Comparison of ENCODE assay signal across 25 cellular contexts in the genomic region with DNA sequence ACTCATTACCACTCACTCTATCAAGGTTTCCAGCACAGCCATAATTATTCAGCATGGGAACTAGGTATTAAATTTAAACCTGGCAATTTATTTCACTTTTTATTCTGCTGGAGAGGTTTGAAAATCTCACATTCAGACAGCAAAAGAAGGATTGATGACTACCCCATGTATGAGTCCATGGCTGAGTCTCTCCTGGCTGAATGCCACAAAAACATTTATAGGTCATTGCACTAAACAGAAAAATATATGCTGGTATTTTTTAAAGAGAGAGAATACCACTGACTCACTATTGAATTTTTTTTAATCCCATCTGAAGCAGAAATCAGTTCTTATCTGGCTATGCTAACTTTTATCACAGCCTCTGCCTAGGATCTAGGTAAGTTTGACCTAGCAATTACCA.
DNase-seq lines count a peak whose midpoint lies in the region; ATAC-seq and TF ChIP-seq lines count a peak whose summit lies in the region.
"Had no signal": no experiment of that assay in that cellular context is flagged by ENCODE, and none has a peak within 500 bp of the region (broad histone marks: within the 10 kb centered on the region; RNA-seq: fewer than 3 reads in every experiment).

No MANE protein-coding gene starts in this region.

- TF ChIP-seq CTCF in astrocyte of the spinal cord (IDR thresholded peaks at IDR 0.05; ENCODE audit: low read depth, low read length) (no peak), omental fat pad (IDR thresholded peaks at IDR 0.05) (no peak)

- DNase-seq in NCI-H2227 treated with DMSO at 0.1 percent for 48 hours (lab: John Stamatoyannopoulos, UW) (peak; percentile 16), NCI-H2227 (lab: John Stamatoyannopoulos, UW; ENCODE audit: unreplicated experiment) (no peak), astrocyte of the spinal cord (ENCODE audit: low read depth, low spot score) (peak; percentile 54), glomerular visceral epithelial cell (ENCODE audit: extremely low spot score) (peak; percentile 63), stromal cell of bone marrow (ENCODE audit: low read depth) (peak; percentile 9), SHP77 (lab: John Stamatoyannopoulos, UW) (no peak), omental fat pad (ENCODE audit: low spot score) (no peak)
- DNase-seq: activated CD4-positive, alpha-beta T cell treated with anti-CD3 and anti-CD28 coated beads for 4 hours; activated CD8-positive, alpha-beta memory T cell treated with anti-CD3 and anti-CD28 coated beads for 24 hours; activated effector memory CD4-positive, alpha-beta T cell treated with Interleukin-2 at 50 U/mL for 16 hours; activated naive CD8-positive, alpha-beta T cell treated with anti-CD3 and anti-CD28 coated beads, Interleukin-2, amount 10 ng/mL, durations not matched to agents 7 days and 5 days; body of pancreas; CD4-positive, alpha-beta memory T cell; erythroblast; foreskin melanocyte; left cardiac atrium; MM.1S; NCI-H2081; NCI-H446; NCI-H82; SK-N-SH; T-helper 2 cell had no signal

- in situ Hi-C loops in astrocyte of the spinal cord (cut with HindIII; ENCODE audit: low sequenced_read_pairs), result no loop called here

- ATAC-seq in GM21737 (IDR thresholded peaks at IDR 0.05; ENCODE audit: unreplicated experiment), result no peak
- ATAC-seq in omental fat pad (ENCODE audit: low FRiP score), result no peak
- ATAC-seq: body of pancreas, left cardiac atrium had no signal

- no peak overlapping the region for H3K4me3 ChIP-seq in astrocyte of the spinal cord (ENCODE audit: low read depth, low read length)
- H3K4me3 ChIP-seq: body of pancreas, skin epidermis, vagina had no signal

Comparison
In these comparisons a context has a peak if more than half of its experiments do, and no peak if none do; other contexts are left out.
1. DNase-seq: peak in NCI-H2227 treated with DMSO at 0.1 percent for 48 hours (single experiment), astrocyte of the spinal cord (single experiment), glomerular visceral epithelial cell (single experiment) and stromal cell of bone marrow (single experiment); none in NCI-H2227 (single experiment), SHP77 (0 of 2) and omental fat pad (single experiment).